In genomic region chr4:125096662-125097061, GRCh38 we compare ENCODE assay signal across 19 cellular contexts.
"Had no signal": no experiment of that assay in that cellular context is flagged by ENCODE, and none has a peak within 500 bp of the region (broad histone marks: within the 10 kb centered on the region; RNA-seq: fewer than 3 reads in every experiment).

No MANE protein-coding gene starts in this region.

- DNase-seq: KBM-7; MM.1S; NCI-H1092 treated with DMSO at 0.1 percent for 48 hours; NCI-H1436; NCI-H187; NCI-H2029; NCI-H2081 treated with DMSO at 0.1 percent for 48 hours; NCI-H2227 treated with DMSO at 0.1 percent for 48 hours; NCI-H524; NCI-H526 treated with DMSO at 0.1 percent for 48 hours; NCI-H748 treated with DMSO at 0.1 percent for 48 hours; NK-92 treated with Interleukin-12 subunit alpha and Interleukin-12 subunit beta, amount 100 ng/mL, for 24 hours; PC-3; Peyer's patch; SHP77 treated with DMSO at 0.1 percent for 48 hours; SK-N-SH; SW 1271; T-cell had no signal

- H3K4me3 ChIP-seq: Peyer's patch had no signal

- H3K27ac ChIP-seq: Peyer's patch had no signal

- ATAC-seq: PC-3, Right ventricle myocardium inferior, T-cell had no signal

- H3K4me1 ChIP-seq: Peyer's patch had no signal

- H3K36me3 ChIP-seq: Peyer's patch had no signal

- H3K9me3 ChIP-seq: Peyer's patch, SK-N-SH had no signal

- H3K27me3 ChIP-seq: Peyer's patch had no signal
